Comparison of ENCODE assay signal across 17 cellular contexts in genomic region chr15:53869044-53869805, GRCh38.
A peak's percentile ranks its signal among the peaks of the same experiment; 100 is the strongest.
DNase-seq lines count a peak whose midpoint lies in the region; ATAC-seq and TF ChIP-seq lines count a peak whose summit lies in the region.
"Had no signal": no experiment of that assay in that cellular context is flagged by ENCODE, and none has a peak within 500 bp of the region (broad histone marks: within the 10 kb centered on the region; RNA-seq: fewer than 3 reads in every experiment).

No MANE protein-coding gene starts in this region.

- WGBS in GM23248 (ENCODE audit: low coverage in 1 of 2, low lambda C conversion rate in 2 of 2, missing lambda C conversion rate in 2 of 2), 2 experiments = 52 to 53% methylated on average over 7 of the region's 7 CpGs

- no peaks in the 10 kb centered on the region for H3K79me2 ChIP-seq in GM23248 (ENCODE audit: insufficient read depth)

- no peaks in the 10 kb centered on the region for H4K20me1 ChIP-seq in GM23248 (ENCODE audit: insufficient read depth)

- no peak overlapping the region for H2AFZ ChIP-seq in GM23248

- H3K4me1 Mint-ChIP-seq in HFFc6 (ENCODE audit: low read depth) = no peaks in the 10 kb centered on the region
- no peaks in the 10 kb centered on the region for H3K4me1 Mint-ChIP-seq in activated naive CD8-positive, alpha-beta T cell treated with anti-CD3 and anti-CD28 coated beads for 36 hours
- H3K4me1 Mint-ChIP-seq: CD4-positive, alpha-beta memory T cell; nephron had no signal

- peak; percentile 60; the same call in 2 of the 3 replicates for ATAC-seq in RWPE2 (ENCODE audit: low read depth)
- ATAC-seq: left ventricle myocardium superior had no signal

- H3K27me3 ChIP-seq in GM06990 (replicated peaks; ENCODE audit: control insufficient read depth, insufficient read depth, low read length) (no peaks in the 10 kb centered on the region), RWPE2 (ENCODE audit: insufficient read depth, poor library complexity, severe bottlenecking) (peaks cover 16% of the 10 kb centered on the region), GM23248 (replicated peaks; ENCODE audit: insufficient read depth) (no peaks in the 10 kb centered on the region)

- peaks cover 57% of the 10 kb centered on the region for H3K9me3 Mint-ChIP-seq in HFFc6
- no peaks in the 10 kb centered on the region for H3K9me3 Mint-ChIP-seq in activated naive CD8-positive, alpha-beta T cell treated with anti-CD3 and anti-CD28 coated beads for 36 hours

- in situ Hi-C loops in GM23248 (cut with MboI) = no loop called here

- H3K9ac ChIP-seq in GM23248 = no peak overlapping the region

- DNase-seq in GM06990 (ENCODE audit: extremely low read depth, insufficient read length) (no peak), HFFc6 (peak; percentile 1), RWPE2 (ENCODE audit: low spot score) (no peak), iPS-NIHi11 (ENCODE audit: low spot score) (peak; percentile 29), ureter (ENCODE audit: low spot score) (no peak), GM23248 (no peak)
- DNase-seq in activated naive CD8-positive, alpha-beta T cell treated with anti-CD3 and anti-CD28 coated beads for 36 hours = no peak
- no peak for DNase-seq in activated effector memory CD4-positive, alpha-beta T cell treated with Interleukin-2 at 50 U/mL for 16 hours
- DNase-seq: activated CD4-positive, alpha-beta T cell treated with anti-CD3 and anti-CD28 coated beads for 48 hours; aorta; CD4-positive, alpha-beta memory T cell; effector CD8-positive, alpha-beta T cell; GOT3; left ventricle myocardium superior; NCI-H1694 treated with DMSO at 0.1 percent for 48 hours had no signal

- H3K4me1 ChIP-seq in RWPE2 (ENCODE audit: insufficient read depth, poor library complexity, severe bottlenecking) (no peaks in the 10 kb centered on the region), GM23248 (ENCODE audit: insufficient read depth) (no peaks in the 10 kb centered on the region)

- TF ChIP-seq CTCF in GM06990 (IDR thresholded peaks at IDR 0.05; ENCODE audit: insufficient read depth, low read length, poor library complexity, severe bottlenecking) (peak; percentile 30), HFFc6 (IDR thresholded peaks at IDR 0.05) (peak; percentile 32; the same call in 1 of the 2 replicates), RWPE2 (IDR thresholded peaks at IDR 0.05; ENCODE audit: poor library complexity, severe bottlenecking) (peak; percentile 52)

- H3K9me2 ChIP-seq in GM23248 (ENCODE audit: insufficient read depth) = no peaks in the 10 kb centered on the region

- no peak overlapping the region for H3K27ac Mint-ChIP-seq in HFFc6
- H3K27ac Mint-ChIP-seq in activated naive CD8-positive, alpha-beta T cell treated with anti-CD3 and anti-CD28 coated beads for 36 hours = no peak overlapping the region
- H3K27ac Mint-ChIP-seq: activated T-helper 1 cell treated with anti-CD3 and anti-CD28 coated beads, Interleukin-12 subunit alpha, Interleukin-12 subunit beta, Interleukin-2, Interleukin-4 antibody, amounts not matched to agents 30 ng/mL and 10 ng/mL and 1 ng/mL, durations not matched to agents 14 hours and 24 hours and 36 hours; CD4-positive, alpha-beta memory T cell; nephron had no signal

- H3K4me3 ChIP-seq in GM06990 (replicated peaks; ENCODE audit: low read depth, low read length) = no peak overlapping the region
- no peak overlapping the region for H3K4me3 ChIP-seq in RWPE2 (ENCODE audit: severe bottlenecking)
- H3K4me3 ChIP-seq in GM23248 = no peak overlapping the region

- H3F3A ChIP-seq in GM23248 (ENCODE audit: insufficient read depth) = no peaks in the 10 kb centered on the region

- no peaks in the 10 kb centered on the region for H3K9me3 ChIP-seq in RWPE2 (ENCODE audit: severe bottlenecking)
- no peaks in the 10 kb centered on the region for H3K9me3 ChIP-seq in GM23248 (ENCODE audit: low read depth)

- no peak overlapping the region for H3K4me3 Mint-ChIP-seq in HFFc6
- H3K4me3 Mint-ChIP-seq in activated naive CD8-positive, alpha-beta T cell treated with anti-CD3 and anti-CD28 coated beads for 36 hours = no peak overlapping the region
- H3K4me3 Mint-ChIP-seq: activated T-helper 1 cell treated with anti-CD3 and anti-CD28 coated beads, Interleukin-12 subunit alpha, Interleukin-12 subunit beta, Interleukin-2, Interleukin-4 antibody, amounts not matched to agents 30 ng/mL and 10 ng/mL and 1 ng/mL, durations not matched to agents 14 hours and 24 hours and 36 hours; CD4-positive, alpha-beta memory T cell; nephron had no signal

- H3K27me3 Mint-ChIP-seq in HFFc6 (ENCODE audit: insufficient read depth) = no peaks in the 10 kb centered on the region
- H3K27me3 Mint-ChIP-seq in activated naive CD8-positive, alpha-beta T cell treated with anti-CD3 and anti-CD28 coated beads for 36 hours = no peaks in the 10 kb centered on the region

- no peak overlapping the region for H3K4me2 ChIP-seq in GM23248 (ENCODE audit: unreplicated experiment)

- H3K27ac ChIP-seq in RWPE2 (ENCODE audit: poor library complexity, severe bottlenecking) (no peak overlapping the region), GM23248 (no peak overlapping the region)

- H3K36me3 Mint-ChIP-seq in HFFc6 (ENCODE audit: low read depth) = no peaks in the 10 kb centered on the region; the same call in 1 of the 2 replicates
- H3K36me3 Mint-ChIP-seq in activated naive CD8-positive, alpha-beta T cell treated with anti-CD3 and anti-CD28 coated beads for 36 hours = no peaks in the 10 kb centered on the region
- H3K36me3 Mint-ChIP-seq: CD4-positive, alpha-beta memory T cell had no signal

- H3K36me3 ChIP-seq in GM06990 (ENCODE audit: control insufficient read depth, insufficient read depth, low read length) (no peaks in the 10 kb centered on the region), RWPE2 (ENCODE audit: low read depth) (no peaks in the 10 kb centered on the region), GM23248 (ENCODE audit: low read depth) (no peaks in the 10 kb centered on the region)

Comparison
In these comparisons a context has a peak if more than half of its experiments do, and no peak if none do; other contexts are left out.
1. DNase-seq: peak in HFFc6 (single experiment) and iPS-NIHi11 (single experiment); none in GM06990 (single experiment), RWPE2 (single experiment), activated naive CD8-positive, alpha-beta T cell treated with anti-CD3 and anti-CD28 coated beads for 36 hours (single experiment), ureter (single experiment), GM23248 (single experiment) and activated effector memory CD4-positive, alpha-beta T cell treated with Interleukin-2 at 50 U/mL for 16 hours (single experiment).
2. Peak in every context shown above with its lines, with median percentiles within 50 percentile points of each other: CTCF ChIP-seq.